ENCODE assay signal across 8 cellular contexts in genomic region chr1:226121049-226121586, GRCh38. TPM values are rescaled to one million over a fixed set of nuclear protein-coding genes. Genes with fewer than 3 reads are reported as not detected.
DNase-seq lines count a peak whose midpoint lies in the region; ATAC-seq, FAIRE-seq and TF ChIP-seq lines count a peak whose summit lies in the region.

No MANE protein-coding gene starts in this region.

- no peak for FAIRE-seq in keratinocyte (lab: Jason Lieb, UNC)

- no peak for DNase-seq in activated CD4-positive, alpha-beta T cell treated with anti-CD3 and anti-CD28 coated beads for 36 hours
- no peak for DNase-seq in activated CD4-positive, alpha-beta T cell treated with anti-CD3 and anti-CD28 coated beads, Interleukin-2, amount 50 U/mL, for 4 hours
- DNase-seq in activated T-helper 2 cell treated with anti-CD3 and anti-CD28 coated beads, Interferon-gamma antibody, Interleukin-2, Interleukin-4, amounts not matched to agents 10 μg/mL and 5 μg/mL and 100 μg/mL, durations not matched to agents 14 hours and 24 hours and 36 hours (ENCODE audit: low spot score), result no peak
- DNase-seq in keratinocyte (ENCODE audit: low read depth, low spot score) (no peak), testis (no peak)

- no peaks in the 10 kb centered on the region for H3K36me3 Mint-ChIP-seq in activated CD4-positive, alpha-beta T cell treated with anti-CD3 and anti-CD28 coated beads for 36 hours (ENCODE audit: low read depth)
- H3K36me3 Mint-ChIP-seq in activated T-helper 2 cell treated with anti-CD3 and anti-CD28 coated beads, Interferon-gamma antibody, Interleukin-2, Interleukin-4, amounts not matched to agents 10 μg/mL and 5 μg/mL and 100 μg/mL, durations not matched to agents 14 hours and 24 hours and 36 hours (ENCODE audit: low read depth), result no peaks in the 10 kb centered on the region

- H3K9me3 ChIP-seq in keratinocyte (ENCODE audit: control insufficient read depth, low read depth, low read length), result no peaks in the 10 kb centered on the region
- H3K9me3 ChIP-seq in testis, result no peaks in the 10 kb centered on the region

- H3K79me2 ChIP-seq in keratinocyte (ENCODE audit: control insufficient read depth, insufficient read depth, low read length), result no peaks in the 10 kb centered on the region

- peaks cover 20% of the 10 kb centered on the region for H3K4me1 Mint-ChIP-seq in activated CD4-positive, alpha-beta T cell treated with anti-CD3 and anti-CD28 coated beads for 36 hours
- peaks cover 26% of the 10 kb centered on the region for H3K4me1 Mint-ChIP-seq in activated T-helper 2 cell treated with anti-CD3 and anti-CD28 coated beads, Interferon-gamma antibody, Interleukin-2, Interleukin-4, amounts not matched to agents 10 μg/mL and 5 μg/mL and 100 μg/mL, durations not matched to agents 14 hours and 24 hours and 36 hours (ENCODE audit: low read depth)

- no peaks in the 10 kb centered on the region for H3K36me3 ChIP-seq in keratinocyte (ENCODE audit: control insufficient read depth in 2 of 2, extremely low read depth in 1 of 2, insufficient read depth in 2 of 2, low read length in 2 of 2)
- H3K36me3 ChIP-seq in testis (ENCODE audit: low read depth, missing control alignments), result no peaks in the 10 kb centered on the region

- CTCF ChIA-PET in activated CD4-positive, alpha-beta T cell treated with anti-CD3 and anti-CD28 coated beads for 36 hours (lab: Charles Lee), result interaction anchor here (0.6 to 1.4 kb wide), 12 partner anchors 10 to 1048 kb away, joined by 3 to 16 read pairs (median 4); partner anchors contain the start of gene SDE2

- H3K27ac ChIP-seq in keratinocyte (ENCODE audit: control insufficient read depth, insufficient read depth, low read length) (no peak overlapping the region), testis (no peak overlapping the region)

- H3K4me3 Mint-ChIP-seq in activated CD4-positive, alpha-beta T cell treated with anti-CD3 and anti-CD28 coated beads for 36 hours, result peak overlapping the region; percentile 68
- peak overlapping the region; percentile 84 for H3K4me3 Mint-ChIP-seq in activated T-helper 2 cell treated with anti-CD3 and anti-CD28 coated beads, Interferon-gamma antibody, Interleukin-2, Interleukin-4, amounts not matched to agents 10 μg/mL and 5 μg/mL and 100 μg/mL, durations not matched to agents 14 hours and 24 hours and 36 hours (ENCODE audit: low read depth)

- no peak for ATAC-seq in activated CD4-positive, alpha-beta T cell treated with anti-CD3 and anti-CD28 coated beads for 36 hours
- ATAC-seq in GM18861 (IDR thresholded peaks at IDR 0.05; ENCODE audit: unreplicated experiment) (no peak), GM21528 (IDR thresholded peaks at IDR 0.05; ENCODE audit: low FRiP score, unreplicated experiment) (no peak), HG03025 (IDR thresholded peaks at IDR 0.05; ENCODE audit: low FRiP score, unreplicated experiment) (no peak)

- peak overlapping the region in 1 of 3 experiments; percentile 5 for H3K4me3 ChIP-seq in keratinocyte (ENCODE audit: control insufficient read depth in 2 of 3, extremely low read depth in 1 of 3, insufficient read depth in 2 of 3, low read depth in 1 of 3, low read length in 3 of 3)
- peak overlapping the region; percentile 66 to 73 for H3K4me3 ChIP-seq in testis

- peak overlapping the region; percentile 77 for H3K9ac ChIP-seq in keratinocyte (ENCODE audit: control insufficient read depth, extremely low read depth, insufficient read depth, low read length)

- peak overlapping the region; percentile 79 for H3K4me2 ChIP-seq in keratinocyte (ENCODE audit: control insufficient read depth, extremely low read depth, insufficient read depth, low read depth, low read length)

- WGBS in testis, 2 donors, result 12 to 32% methylated on average over 14 to 34 of the region's 37 CpGs

- dilution Hi-C loops in keratinocyte (cut with MboI; ENCODE audit: extremely low pct_ligation_motif_present, low sequenced_read_pairs), result no loop called here

- H3K9me3 Mint-ChIP-seq in activated CD4-positive, alpha-beta T cell treated with anti-CD3 and anti-CD28 coated beads for 36 hours (ENCODE audit: low read depth), result no peaks in the 10 kb centered on the region
- no peaks in the 10 kb centered on the region for H3K9me3 Mint-ChIP-seq in activated T-helper 2 cell treated with anti-CD3 and anti-CD28 coated beads, Interferon-gamma antibody, Interleukin-2, Interleukin-4, amounts not matched to agents 10 μg/mL and 5 μg/mL and 100 μg/mL, durations not matched to agents 14 hours and 24 hours and 36 hours

- TF ChIP-seq POLR2A in testis (IDR thresholded peaks at IDR 0.05), result no peak

- no peaks in the 10 kb centered on the region for H4K20me1 ChIP-seq in keratinocyte (ENCODE audit: control insufficient read depth, extremely low read depth, insufficient read depth, low read length)

- no peaks in the 10 kb centered on the region for H3K27me3 Mint-ChIP-seq in activated CD4-positive, alpha-beta T cell treated with anti-CD3 and anti-CD28 coated beads for 36 hours
- H3K27me3 Mint-ChIP-seq in activated T-helper 2 cell treated with anti-CD3 and anti-CD28 coated beads, Interferon-gamma antibody, Interleukin-2, Interleukin-4, amounts not matched to agents 10 μg/mL and 5 μg/mL and 100 μg/mL, durations not matched to agents 14 hours and 24 hours and 36 hours (ENCODE audit: low read depth), result peaks cover 13% of the 10 kb centered on the region

- H3K27ac Mint-ChIP-seq in activated CD4-positive, alpha-beta T cell treated with anti-CD3 and anti-CD28 coated beads for 36 hours, result peak overlapping the region; percentile 83
- H3K27ac Mint-ChIP-seq in activated T-helper 2 cell treated with anti-CD3 and anti-CD28 coated beads, Interferon-gamma antibody, Interleukin-2, Interleukin-4, amounts not matched to agents 10 μg/mL and 5 μg/mL and 100 μg/mL, durations not matched to agents 14 hours and 24 hours and 36 hours, result peak overlapping the region; percentile 86

- H3K27me3 ChIP-seq in keratinocyte (ENCODE audit: control insufficient read depth, extremely low read depth, insufficient read depth, low read length) (no peaks in the 10 kb centered on the region), testis (no peaks in the 10 kb centered on the region)

- TF ChIP-seq CTCF in keratinocyte (optimal IDR thresholded peaks at IDR 0.05 in 1 of 3, IDR thresholded peaks at IDR 0.05 in 1 of 3, conservative IDR thresholded peaks at IDR 0.05 in 1 of 3; ENCODE audit: extremely low read depth in 1 of 3, insufficient read depth in 2 of 3, low read length in 3 of 3) (no peak), testis (IDR thresholded peaks at IDR 0.05) (no peak)

- H2AFZ ChIP-seq in keratinocyte (ENCODE audit: control insufficient read depth, low read length), result no peak overlapping the region

- intact Hi-C loops in activated CD4-positive, alpha-beta T cell treated with anti-CD3 and anti-CD28 coated beads for 36 hours (cut with DNase I, micrococcal nuclease), result loop anchor here (1.0 to 10.0 kb wide), 13 partner anchors 11 to 646 kb away; partner anchors contain the start of genes ACBD3 (in 1 of the 2), ITPKB (in 1 of the 2), LIN9 (in 1 of the 2) and PARP1 (in 1 of the 2)
- intact Hi-C loops in activated T-helper 2 cell treated with anti-CD3 and anti-CD28 coated beads, Interferon-gamma antibody, Interleukin-2, Interleukin-4, amounts not matched to agents 10 μg/mL and 5 μg/mL and 100 μg/mL, durations not matched to agents 14 hours and 24 hours and 36 hours (cut with micrococcal nuclease), result loop anchor here (1.0 to 10.0 kb wide), 3 partner anchors 57 to 284 kb away; partner anchors contain the start of gene PARP1
- intact Hi-C loops in testis (cut with DNase I; ENCODE audit: low total_unique reads), result loop anchor here (5.0 kb wide), 1 partner anchor 54 kb away; no protein-coding TSS in a partner anchor

- POLR2A ChIA-PET in activated CD4-positive, alpha-beta T cell treated with anti-CD3 and anti-CD28 coated beads for 36 hours (lab: Charles Lee), result interaction anchor here (0.7 to 1.8 kb wide), 3 partner anchors 51 to 56 kb away, joined by 3 to 5 read pairs (median 3); no protein-coding TSS in a partner anchor

- peaks cover 29% of the 10 kb centered on the region for H3K4me1 ChIP-seq in keratinocyte (ENCODE audit: control insufficient read depth, extremely low read depth, insufficient read depth, low read length)
- H3K4me1 ChIP-seq in testis, result peaks cover 13% of the 10 kb centered on the region

- no peaks in the 10 kb centered on the region for H3K9me1 ChIP-seq in keratinocyte (ENCODE audit: control insufficient read depth, extremely low read depth, insufficient read depth, low read length)

RNA-seq across cellular contexts. Expression of gene H3-3A, which starts 58.6 kb away (rescaled TPM):
- total RNA-seq in activated CD4-positive, alpha-beta T cell treated with anti-CD3 and anti-CD28 coated beads for 36 hours, result 100 to 1,000 TPM; 176 to 275 TPM
- 437 and 443 TPM in 2 replicates for total RNA-seq in activated T-helper 2 cell treated with anti-CD3 and anti-CD28 coated beads, Interferon-gamma antibody, Interleukin-2, Interleukin-4, amounts not matched to agents 10 μg/mL and 5 μg/mL and 100 μg/mL, durations not matched to agents 14 hours and 24 hours and 36 hours
- 221 to 358 TPM (median 291 TPM) in 3 replicates for polyA plus RNA-seq in keratinocyte
- 440 TPM for polyA plus RNA-seq in keratinocyte (2011; ENCODE audit: low read depth)
- polyA plus RNA-seq in keratinocyte (2011; cell fraction: cytosol; rRNA removed), result 184 and 205 TPM in 2 replicates
- 69.2 and 73.1 TPM in 2 replicates for polyA plus RNA-seq in keratinocyte (2011; cell fraction: nucleus; rRNA removed)
- 263 and 302 TPM in 2 replicates for polyA plus RNA-seq in keratinocyte (2012; ENCODE audit: low replicate concordance)
- polyA minus RNA-seq in keratinocyte, result 12.8 to 75.3 TPM (median 47.7 TPM) in 3 replicates
- 99.0 TPM for polyA minus RNA-seq in keratinocyte (2011; cell fraction: cytosol; rRNA and poly(A)+ RNA removed)
- 17.0 and 21.1 TPM in 2 replicates for polyA minus RNA-seq in keratinocyte (2011; cell fraction: nucleus; rRNA and poly(A)+ RNA removed)
- total RNA-seq in testis, result 100 to 1,000 TPM; 272 to 367 TPM
- polyA plus RNA-seq in testis (ENCODE audit: insufficient read depth, low read depth, low replicate concordance), result 439 TPM
